Comparison of ENCODE assay signal across 24 cellular contexts in the genomic region with DNA sequence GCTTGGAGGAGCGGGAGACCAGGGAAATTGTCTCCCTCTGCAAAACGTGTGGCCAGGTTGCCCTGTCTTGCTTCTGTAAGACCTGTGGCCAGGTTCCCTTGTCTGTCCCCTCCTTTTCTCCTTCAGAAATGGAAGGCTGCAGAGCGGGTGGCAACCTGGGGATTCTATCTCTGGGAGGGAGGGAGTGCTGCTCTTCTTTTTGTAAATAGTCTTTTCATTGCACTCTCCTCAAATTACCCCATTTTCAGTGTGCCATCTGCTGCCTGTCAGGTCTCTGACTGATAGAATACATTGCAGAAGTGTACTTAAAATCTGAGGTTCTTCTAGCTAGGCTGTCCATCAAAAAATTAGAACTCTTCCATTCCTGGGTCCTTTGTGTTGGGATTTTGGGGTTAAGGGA.
"Had no signal": no experiment of that assay in that cellular context is flagged by ENCODE, and none has a peak within 500 bp of the region (broad histone marks: within the 10 kb centered on the region; RNA-seq: fewer than 3 reads in every experiment).

No MANE protein-coding gene starts in this region.

- H3K4me3 Mint-ChIP-seq: activated B cell treated with CpG ODN at 0.5 μM for 24 hours; activated CD4-positive, alpha-beta T cell treated with anti-CD3 and anti-CD28 coated beads for 36 hours; activated naive CD4-positive, alpha-beta T cell treated with anti-CD3 and anti-CD28 coated beads for 36 hours; activated naive CD8-positive, alpha-beta T cell treated with anti-CD3 and anti-CD28 coated beads, Interleukin-2, amount 10 ng/mL, durations not matched to agents 7 days and 5 days; dendritic cell treated with granulocyte-macrophage colony-stimulating factor and Interleukin-4, amounts not matched to agents 40 ng/mL and 50 ng/mL, for 4 days; memory B cell; natural killer cell treated with Interleukin-12 subunit alpha and Interleukin-12 subunit beta and Interleukin-15 and Interleukin-18, amount 100 ng/mL, for 72 hours; stimulated activated naive CD8-positive, alpha-beta T cell treated with anti-CD3 and anti-CD28 coated beads, Interleukin-15, Interleukin-2, amounts not matched to agents 100 ng/mL and 50 ng/mL, for 24 hours had no signal

- DNase-seq: activated B cell treated with CpG ODN at 0.5 μM for 24 hours; activated CD4-positive, alpha-beta T cell treated with anti-CD3 and anti-CD28 coated beads for 36 hours; activated CD4-positive, alpha-beta T cell treated with anti-CD3 and anti-CD28 coated beads, Interleukin-2, amount 50 U/mL, for 48 hours; activated CD8-positive, alpha-beta memory T cell treated with anti-CD3 and anti-CD28 coated beads, Interleukin-2, amount 50 U/mL, for 48 hours; activated effector memory CD4-positive, alpha-beta T cell treated with Interleukin-2 at 50 U/mL for 16 hours; activated naive CD4-positive, alpha-beta T cell treated with anti-CD3 and anti-CD28 coated beads for 36 hours; activated naive CD8-positive, alpha-beta T cell treated with anti-CD3 and anti-CD28 coated beads, Interleukin-2, amount 10 ng/mL, durations not matched to agents 7 days and 5 days; activated T-cell treated with anti-CD3 and anti-CD28 coated beads, Interleukin-2, amount 50 U/mL, for 48 hours; amygdala; effector CD4-positive, alpha-beta T cell; heart right ventricle; islet precursor cell; left cardiac atrium; pancreas; psoas muscle; right cardiac atrium; stimulated activated CD4-positive, alpha-beta T cell treated with anti-CD3 and anti-CD28 coated beads, Interleukin-1b, Interleukin-23, amount 100 ng/mL, for 48 hours; T-helper 9 cell; thyroid gland; upper lobe of right lung had no signal

- H3K27me3 Mint-ChIP-seq: activated B cell treated with CpG ODN at 0.5 μM for 24 hours; activated CD4-positive, alpha-beta T cell treated with anti-CD3 and anti-CD28 coated beads for 36 hours; dendritic cell treated with granulocyte-macrophage colony-stimulating factor and Interleukin-4, amounts not matched to agents 40 ng/mL and 50 ng/mL, for 4 days; memory B cell; natural killer cell treated with Interleukin-12 subunit alpha and Interleukin-12 subunit beta and Interleukin-15 and Interleukin-18, amount 100 ng/mL, for 72 hours; stimulated activated naive CD8-positive, alpha-beta T cell treated with anti-CD3 and anti-CD28 coated beads, Interleukin-15, Interleukin-2, amounts not matched to agents 100 ng/mL and 50 ng/mL, for 24 hours had no signal

- H3K27me3 ChIP-seq: heart right ventricle, pancreas, thyroid gland, upper lobe of right lung had no signal

- H3K4me1 Mint-ChIP-seq: activated B cell treated with CpG ODN at 0.5 μM for 24 hours; activated CD4-positive, alpha-beta T cell treated with anti-CD3 and anti-CD28 coated beads for 36 hours; activated naive CD8-positive, alpha-beta T cell treated with anti-CD3 and anti-CD28 coated beads, Interleukin-2, amount 10 ng/mL, durations not matched to agents 7 days and 5 days; memory B cell had no signal

- H3K4me1 ChIP-seq: heart right ventricle, pancreas, psoas muscle, thyroid gland, upper lobe of right lung had no signal

- H3K36me3 ChIP-seq: heart right ventricle, pancreas, thyroid gland, upper lobe of right lung had no signal

- H3K27ac ChIP-seq: heart right ventricle, pancreas, psoas muscle, thyroid gland, upper lobe of right lung had no signal

- H3K9me3 ChIP-seq: pancreas, psoas muscle, thyroid gland, upper lobe of right lung had no signal

- H3K4me3 ChIP-seq: heart right ventricle, pancreas, psoas muscle, thyroid gland, upper lobe of right lung had no signal

- H3K36me3 Mint-ChIP-seq: activated naive CD8-positive, alpha-beta T cell treated with anti-CD3 and anti-CD28 coated beads, Interleukin-2, amount 10 ng/mL, durations not matched to agents 7 days and 5 days; memory B cell; natural killer cell treated with Interleukin-12 subunit alpha and Interleukin-12 subunit beta and Interleukin-15 and Interleukin-18, amount 100 ng/mL, for 72 hours had no signal

- H3K27ac Mint-ChIP-seq: activated B cell treated with CpG ODN at 0.5 μM for 24 hours; activated CD4-positive, alpha-beta T cell treated with anti-CD3 and anti-CD28 coated beads for 36 hours; activated naive CD4-positive, alpha-beta T cell treated with anti-CD3 and anti-CD28 coated beads for 36 hours; activated naive CD8-positive, alpha-beta T cell treated with anti-CD3 and anti-CD28 coated beads, Interleukin-2, amount 10 ng/mL, durations not matched to agents 7 days and 5 days; dendritic cell treated with granulocyte-macrophage colony-stimulating factor and Interleukin-4, amounts not matched to agents 40 ng/mL and 50 ng/mL, for 4 days; memory B cell; natural killer cell treated with Interleukin-12 subunit alpha and Interleukin-12 subunit beta and Interleukin-15 and Interleukin-18, amount 100 ng/mL, for 72 hours; stimulated activated naive CD8-positive, alpha-beta T cell treated with anti-CD3 and anti-CD28 coated beads, Interleukin-15, Interleukin-2, amounts not matched to agents 100 ng/mL and 50 ng/mL, for 24 hours had no signal

- H3K9me3 Mint-ChIP-seq: activated B cell treated with CpG ODN at 0.5 μM for 24 hours; activated naive CD4-positive, alpha-beta T cell treated with anti-CD3 and anti-CD28 coated beads for 36 hours; activated naive CD8-positive, alpha-beta T cell treated with anti-CD3 and anti-CD28 coated beads, Interleukin-2, amount 10 ng/mL, durations not matched to agents 7 days and 5 days; dendritic cell treated with granulocyte-macrophage colony-stimulating factor and Interleukin-4, amounts not matched to agents 40 ng/mL and 50 ng/mL, for 4 days; stimulated activated naive CD8-positive, alpha-beta T cell treated with anti-CD3 and anti-CD28 coated beads, Interleukin-15, Interleukin-2, amounts not matched to agents 100 ng/mL and 50 ng/mL, for 24 hours had no signal
